ENCODE assay signal across 10 cellular contexts in the genomic region with DNA sequence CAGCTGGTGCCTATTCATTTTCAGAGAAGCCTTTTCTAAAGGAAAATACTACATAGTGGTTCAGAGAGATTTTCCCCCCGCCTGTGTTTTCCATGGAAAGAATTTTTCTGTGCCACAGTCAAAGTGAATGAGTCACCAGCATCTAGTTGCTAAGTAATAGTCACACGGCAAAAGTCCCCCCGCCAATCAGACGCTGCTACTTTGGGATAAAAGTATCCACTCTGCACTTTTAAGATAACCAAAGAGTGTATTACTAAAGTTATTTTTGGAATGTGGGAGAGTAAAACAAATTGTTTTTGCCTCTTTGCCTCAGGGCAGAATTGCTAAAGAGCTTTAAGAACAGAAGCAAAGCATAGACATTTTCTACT. TPM values are rescaled to one million over a fixed set of nuclear protein-coding genes. Genes with fewer than 3 reads are reported as not detected.
DNase-seq lines count a peak whose midpoint lies in the region; ATAC-seq and TF ChIP-seq lines count a peak whose summit lies in the region.
"Had no signal": no experiment of that assay in that cellular context is flagged by ENCODE, and none has a peak within 500 bp of the region (broad histone marks: within the 10 kb centered on the region; RNA-seq: fewer than 3 reads in every experiment).

No MANE protein-coding gene starts in this region.

- DNase-seq in HFFc6, result peak; percentile 98
- DNase-seq in ascending aorta (ENCODE audit: low spot score in 2 of 2), result peak; percentile 28 to 94
- DNase-seq in hippocampal formation (lab: John Stamatoyannopoulos, UW), result peak; percentile 16 to 69
- no peak for DNase-seq in stomach
- no peak for DNase-seq in activated gamma-delta T cell (lab: John Stamatoyannopoulos, UW)
- no peak for DNase-seq in NCI-H2029 (lab: John Stamatoyannopoulos, UW)
- DNase-seq in WTC11 (ENCODE audit: low spot score), result no peak
- DNase-seq in CD4-positive, alpha-beta memory T cell, result no peak
- DNase-seq: activated CD4-positive, CD25-positive, alpha-beta regulatory T cell treated with anti-CD3 and anti-CD28 coated beads, Interleukin-2, amount 50 U/mL, for 72 hours; retina had no signal

- peaks cover 1% of the 10 kb centered on the region for H3K27me3 Mint-ChIP-seq in HFFc6 (ENCODE audit: insufficient read depth)
- peaks cover 37% of the 10 kb centered on the region for H3K27me3 Mint-ChIP-seq in WTC11 (ENCODE audit: low read depth)
- H3K27me3 Mint-ChIP-seq in CD4-positive, alpha-beta memory T cell, result peaks cover 23 to 37% of the 10 kb centered on the region in 2 donors

- no peaks in the 10 kb centered on the region for H3K27me3 ChIP-seq in ascending aorta
- H3K27me3 ChIP-seq in stomach, result peaks cover 0 to 20% (median 3%) of the 10 kb centered on the region in 3 donors
- H3K27me3 ChIP-seq in CD4-positive, alpha-beta memory T cell (ENCODE audit: insufficient read depth, low read length), result peaks cover 10% of the 10 kb centered on the region

- POLR2A ChIA-PET in WTC11 (lab: Charles Lee), result interaction anchor here (0.7 kb wide), 2 partner anchors 176 to 345 kb away, joined by 6 to 7 read pairs; no protein-coding TSS in a partner anchor
- POLR2A ChIA-PET in CD4-positive, alpha-beta memory T cell (lab: Charles Lee; ENCODE audit: partially characterized antibody), result no interaction called here

- CTCF ChIA-PET in WTC11 (lab: Charles Lee), result no interaction called here
- CTCF ChIA-PET in CD4-positive, alpha-beta memory T cell (lab: Charles Lee; ENCODE audit: partially characterized antibody), result no interaction called here

- peaks cover 3 to 33% of the 10 kb centered on the region in 2 donors for H3K4me1 ChIP-seq in ascending aorta
- peaks cover 33 to 62% (median 50%) of the 10 kb centered on the region in 4 donors for H3K4me1 ChIP-seq in stomach
- H3K4me1 ChIP-seq in CD4-positive, alpha-beta memory T cell (ENCODE audit: insufficient read depth, low read length), result peaks cover 18% of the 10 kb centered on the region

- H3K9me3 ChIP-seq in ascending aorta, result no peaks in the 10 kb centered on the region
- H3K9me3 ChIP-seq in stomach, result no peaks in the 10 kb centered on the region
- H3K9me3 ChIP-seq in CD4-positive, alpha-beta memory T cell (ENCODE audit: control insufficient read depth in 1 of 2, low read length in 2 of 2), result no peaks in the 10 kb centered on the region

- 11 to 23% (median 18%) methylated on average over 4 of the region's 4 CpGs for WGBS in stomach, 5 donors

- H3K36me3 Mint-ChIP-seq in HFFc6 (ENCODE audit: low read depth) (no peaks in the 10 kb centered on the region), WTC11 (no peaks in the 10 kb centered on the region)
- H3K36me3 Mint-ChIP-seq in CD4-positive, alpha-beta memory T cell, result no peaks in the 10 kb centered on the region

- H3K4me1 Mint-ChIP-seq in HFFc6 (ENCODE audit: low read depth) (peaks cover 85% of the 10 kb centered on the region), WTC11 (peaks cover 31% of the 10 kb centered on the region)
- H3K4me1 Mint-ChIP-seq in CD4-positive, alpha-beta memory T cell, result peaks cover 10 to 24% (median 11%) of the 10 kb centered on the region in 4 donors

- H3K4me3 Mint-ChIP-seq in HFFc6 (peak overlapping the region; percentile 78), WTC11 (no peak overlapping the region)
- H3K4me3 Mint-ChIP-seq in CD4-positive, alpha-beta memory T cell, result peak overlapping the region in 1 of 8 donors; percentile 8

- no peaks in the 10 kb centered on the region for H3K36me3 ChIP-seq in ascending aorta
- no peaks in the 10 kb centered on the region for H3K36me3 ChIP-seq in stomach
- H3K36me3 ChIP-seq in CD4-positive, alpha-beta memory T cell (ENCODE audit: insufficient read depth, low read length), result no peaks in the 10 kb centered on the region

- no peak for TF ChIP-seq CTCF in HFFc6 (IDR thresholded peaks at IDR 0.05)
- no peak for TF ChIP-seq CTCF in ascending aorta (IDR thresholded peaks at IDR 0.05)
- TF ChIP-seq CTCF in stomach (IDR thresholded peaks at IDR 0.05), result no peak
- TF ChIP-seq CTCF in WTC11 (IDR thresholded peaks at IDR 0.05), result no peak

- H3K27ac Mint-ChIP-seq in HFFc6, result peak overlapping the region; percentile 79
- no peak overlapping the region for H3K27ac Mint-ChIP-seq in WTC11
- peak overlapping the region in 1 of 7 donors; percentile 16 for H3K27ac Mint-ChIP-seq in CD4-positive, alpha-beta memory T cell

- peak overlapping the region; percentile 60 to 76 for H3K27ac ChIP-seq in ascending aorta
- H3K27ac ChIP-seq in stomach, result peak overlapping the region in 4 of 5 donors; percentile 4 to 65 (median 32)
- H3K27ac ChIP-seq in CD4-positive, alpha-beta memory T cell (ENCODE audit: low read depth, low read length), result no peak overlapping the region

- TF ChIP-seq EP300 in stomach (IDR thresholded peaks at IDR 0.05), result no peak

- intact Hi-C loops in ascending aorta (cut with DNase I), result loop anchor here (5.0 to 10.0 kb wide), 5 partner anchors 57 to 1160 kb away; a partner anchor contains a TSS
- intact Hi-C loops in stomach (cut with DNase I; ENCODE audit: low total_unique reads), result no loop called here
- intact Hi-C loops in CD4-positive, alpha-beta memory T cell (cut with micrococcal nuclease), result no loop called here

- no peak for ATAC-seq in WTC11

- H3K9me3 Mint-ChIP-seq in HFFc6, result no peaks in the 10 kb centered on the region
- no peaks in the 10 kb centered on the region for H3K9me3 Mint-ChIP-seq in WTC11
- peaks cover 0 to 2% (median 0%) of the 10 kb centered on the region in 8 donors for H3K9me3 Mint-ChIP-seq in CD4-positive, alpha-beta memory T cell

- H3K4me3 ChIP-seq in ascending aorta (no peak overlapping the region), stomach (no peak overlapping the region)
- H3K4me3 ChIP-seq in CD4-positive, alpha-beta memory T cell (ENCODE audit: low read length in 2 of 2), result no peak overlapping the region

- no peak for TF ChIP-seq POLR2A in stomach (IDR thresholded peaks at IDR 0.05)

TF ChIP-seq in WTC11, 78 proteins besides CTCF, POLR2A, EP300 and RAD21 (continues in another document):
- TF ChIP-seq, protein P1, sequence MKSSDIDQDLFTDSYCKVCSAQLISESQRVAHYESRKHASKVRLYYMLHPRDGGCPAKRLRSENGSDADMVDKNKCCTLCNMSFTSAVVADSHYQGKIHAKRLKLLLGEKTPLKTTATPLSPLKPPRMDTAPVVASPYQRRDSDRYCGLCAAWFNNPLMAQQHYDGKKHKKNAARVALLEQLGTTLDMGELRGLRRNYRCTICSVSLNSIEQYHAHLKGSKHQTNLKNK (CRISPR knock-in tag; IDR thresholded peaks at IDR 0.05), result no peak
- TF ChIP-seq FOXP1 (CRISPR knock-in tag; IDR thresholded peaks at IDR 0.05; ENCODE audit: borderline replicate concordance), result no peak
- no peak for TF ChIP-seq ZNF396 (CRISPR knock-in tag; IDR thresholded peaks at IDR 0.05; ENCODE audit: borderline replicate concordance)
- TF ChIP-seq, protein P2, sequence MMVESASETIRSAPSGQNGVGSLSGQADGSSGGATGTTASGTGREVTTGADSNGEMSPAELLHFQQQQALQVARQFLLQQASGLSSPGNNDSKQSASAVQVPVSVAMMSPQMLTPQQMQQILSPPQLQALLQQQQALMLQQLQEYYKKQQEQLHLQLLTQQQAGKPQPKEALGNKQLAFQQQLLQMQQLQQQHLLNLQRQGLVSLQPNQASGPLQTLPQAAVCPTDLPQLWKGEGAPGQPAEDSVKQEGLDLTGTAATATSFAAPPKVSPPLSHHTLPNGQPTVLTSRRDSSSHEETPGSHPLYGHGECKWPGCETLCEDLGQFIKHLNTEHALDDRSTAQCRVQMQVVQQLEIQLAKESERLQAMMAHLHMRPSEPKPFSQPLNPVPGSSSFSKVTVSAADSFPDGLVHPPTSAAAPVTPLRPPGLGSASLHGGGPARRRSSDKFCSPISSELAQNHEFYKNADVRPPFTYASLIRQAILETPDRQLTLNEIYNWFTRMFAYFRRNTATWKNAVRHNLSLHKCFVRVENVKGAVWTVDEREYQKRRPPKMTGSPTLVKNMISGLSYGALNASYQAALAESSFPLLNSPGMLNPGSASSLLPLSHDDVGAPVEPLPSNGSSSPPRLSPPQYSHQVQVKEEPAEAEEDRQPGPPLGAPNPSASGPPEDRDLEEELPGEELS (CRISPR knock-in tag; IDR thresholded peaks at IDR 0.05), result no peak
- no peak for TF ChIP-seq NR3C1 (CRISPR knock-in tag; conservative IDR thresholded peaks at IDR 0.05; ENCODE audit: low read depth)
- TF ChIP-seq ZNF671 (CRISPR knock-in tag; IDR thresholded peaks at IDR 0.05), result no peak
- TF ChIP-seq, protein P3, sequence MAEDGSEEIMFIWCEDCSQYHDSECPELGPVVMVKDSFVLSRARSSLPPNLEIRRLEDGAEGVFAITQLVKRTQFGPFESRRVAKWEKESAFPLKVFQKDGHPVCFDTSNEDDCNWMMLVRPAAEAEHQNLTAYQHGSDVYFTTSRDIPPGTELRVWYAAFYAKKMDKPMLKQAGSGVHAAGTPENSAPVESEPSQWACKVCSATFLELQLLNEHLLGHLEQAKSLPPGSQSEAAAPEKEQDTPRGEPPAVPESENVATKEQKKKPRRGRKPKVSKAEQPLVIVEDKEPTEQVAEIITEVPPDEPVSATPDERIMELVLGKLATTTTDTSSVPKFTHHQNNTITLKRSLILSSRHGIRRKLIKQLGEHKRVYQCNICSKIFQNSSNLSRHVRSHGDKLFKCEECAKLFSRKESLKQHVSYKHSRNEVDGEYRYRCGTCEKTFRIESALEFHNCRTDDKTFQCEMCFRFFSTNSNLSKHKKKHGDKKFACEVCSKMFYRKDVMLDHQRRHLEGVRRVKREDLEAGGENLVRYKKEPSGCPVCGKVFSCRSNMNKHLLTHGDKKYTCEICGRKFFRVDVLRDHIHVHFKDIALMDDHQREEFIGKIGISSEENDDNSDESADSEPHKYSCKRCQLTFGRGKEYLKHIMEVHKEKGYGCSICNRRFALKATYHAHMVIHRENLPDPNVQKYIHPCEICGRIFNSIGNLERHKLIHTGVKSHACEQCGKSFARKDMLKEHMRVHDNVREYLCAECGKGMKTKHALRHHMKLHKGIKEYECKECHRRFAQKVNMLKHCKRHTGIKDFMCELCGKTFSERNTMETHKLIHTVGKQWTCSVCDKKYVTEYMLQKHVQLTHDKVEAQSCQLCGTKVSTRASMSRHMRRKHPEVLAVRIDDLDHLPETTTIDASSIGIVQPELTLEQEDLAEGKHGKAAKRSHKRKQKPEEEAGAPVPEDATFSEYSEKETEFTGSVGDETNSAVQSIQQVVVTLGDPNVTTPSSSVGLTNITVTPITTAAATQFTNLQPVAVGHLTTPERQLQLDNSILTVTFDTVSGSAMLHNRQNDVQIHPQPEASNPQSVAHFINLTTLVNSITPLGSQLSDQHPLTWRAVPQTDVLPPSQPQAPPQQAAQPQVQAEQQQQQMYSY (CRISPR knock-in tag; IDR thresholded peaks at IDR 0.05), result no peak
- no peak for TF ChIP-seq ESRRA (CRISPR knock-in tag; IDR thresholded peaks at IDR 0.05; ENCODE audit: borderline replicate concordance)
- no peak for TF ChIP-seq NFATC4 (CRISPR knock-in tag; IDR thresholded peaks at IDR 0.05)

RNA-seq across cellular contexts. Expression of a gene that starts 23.5 kb away (rescaled TPM):
- 10 to 100 TPM in 2 of 6 experiments, 1 to 10 TPM in 4; 8.0 to 14.6 (median 8.7) TPM for total RNA-seq in HFFc6 (2021; fragmentation: NEBNext Ultra II Directional; extraction: Animal tissue kit (Norgen Biotek cat#: 25700))
- total RNA-seq in ascending aorta (87.7 TPM), stomach (100 to 1,000 TPM in 3 of 5 donors, 10 to 100 TPM in 2; 28.1 to 276 (median 198) TPM), WTC11 (2021) (54.9 to 62.1 TPM (median 57.2 TPM) in 3 replicates)
- polyA plus RNA-seq in stomach, result 10 to 100 TPM; 30.2 to 87.2 (median 30.3) TPM
- total RNA-seq in CD4-positive, alpha-beta memory T cell, result 100 to 1,000 TPM; 197 to 202 TPM
- 100 to 1,000 TPM; 129 to 180 TPM for polyA plus RNA-seq in CD4-positive, alpha-beta memory T cell

Comparison
In these comparisons a context has a peak if more than half of its experiments do, and no peak if none do; other contexts are left out.
1. DNase-seq: peak in HFFc6 (single experiment), ascending aorta (2 of 2) and hippocampal formation (2 of 2); none in stomach (single experiment), activated gamma-delta T cell (single experiment), NCI-H2029 (single experiment), WTC11 (single experiment) and CD4-positive, alpha-beta memory T cell (0 of 5).